In the genomic region with DNA sequence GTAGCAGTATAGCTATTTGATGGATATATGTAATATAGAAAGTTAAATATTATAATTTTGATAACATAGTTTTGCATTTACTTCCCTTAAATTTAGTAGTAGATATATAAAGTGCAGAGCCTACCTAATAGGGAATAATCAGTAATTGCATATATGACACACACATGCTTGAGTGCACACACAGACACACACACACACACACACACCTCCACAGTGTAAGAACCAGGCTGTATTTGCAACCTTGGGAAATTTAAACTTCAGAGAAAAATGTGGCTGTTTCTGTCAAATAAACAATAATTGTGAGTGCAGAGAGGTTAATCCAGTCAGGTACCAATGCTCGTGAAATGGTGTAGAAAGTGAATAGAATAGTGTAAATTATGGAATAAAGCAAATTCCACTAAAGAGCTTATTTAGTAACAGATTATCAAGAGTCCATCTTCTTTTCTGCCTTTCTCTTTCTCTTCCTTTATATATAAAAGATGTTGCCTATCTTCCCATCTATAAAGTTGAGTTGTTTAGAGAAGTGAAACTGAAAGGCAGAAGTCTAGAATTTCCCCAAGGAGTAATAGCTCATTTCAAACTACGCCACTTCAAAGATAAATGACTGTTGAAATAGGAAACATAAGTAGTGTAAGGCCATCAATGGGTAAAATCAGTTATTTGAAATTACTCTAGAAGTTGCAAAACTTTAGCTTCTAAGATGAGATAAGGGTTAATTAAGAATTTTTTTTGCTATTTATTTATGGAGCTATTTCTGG, we compare ENCODE assay signal across 1 cellular context.
A peak's percentile ranks its signal among the peaks of the same experiment; 100 is the strongest.
TF ChIP-seq lines count a peak whose summit lies in the region.

No MANE protein-coding gene starts in this region.

TF ChIP-seq in GM12878, 131 proteins besides CTCF, POLR2A, EP300 and RAD21 (continued from another document and continues in another):
- TF ChIP-seq, protein P1, sequence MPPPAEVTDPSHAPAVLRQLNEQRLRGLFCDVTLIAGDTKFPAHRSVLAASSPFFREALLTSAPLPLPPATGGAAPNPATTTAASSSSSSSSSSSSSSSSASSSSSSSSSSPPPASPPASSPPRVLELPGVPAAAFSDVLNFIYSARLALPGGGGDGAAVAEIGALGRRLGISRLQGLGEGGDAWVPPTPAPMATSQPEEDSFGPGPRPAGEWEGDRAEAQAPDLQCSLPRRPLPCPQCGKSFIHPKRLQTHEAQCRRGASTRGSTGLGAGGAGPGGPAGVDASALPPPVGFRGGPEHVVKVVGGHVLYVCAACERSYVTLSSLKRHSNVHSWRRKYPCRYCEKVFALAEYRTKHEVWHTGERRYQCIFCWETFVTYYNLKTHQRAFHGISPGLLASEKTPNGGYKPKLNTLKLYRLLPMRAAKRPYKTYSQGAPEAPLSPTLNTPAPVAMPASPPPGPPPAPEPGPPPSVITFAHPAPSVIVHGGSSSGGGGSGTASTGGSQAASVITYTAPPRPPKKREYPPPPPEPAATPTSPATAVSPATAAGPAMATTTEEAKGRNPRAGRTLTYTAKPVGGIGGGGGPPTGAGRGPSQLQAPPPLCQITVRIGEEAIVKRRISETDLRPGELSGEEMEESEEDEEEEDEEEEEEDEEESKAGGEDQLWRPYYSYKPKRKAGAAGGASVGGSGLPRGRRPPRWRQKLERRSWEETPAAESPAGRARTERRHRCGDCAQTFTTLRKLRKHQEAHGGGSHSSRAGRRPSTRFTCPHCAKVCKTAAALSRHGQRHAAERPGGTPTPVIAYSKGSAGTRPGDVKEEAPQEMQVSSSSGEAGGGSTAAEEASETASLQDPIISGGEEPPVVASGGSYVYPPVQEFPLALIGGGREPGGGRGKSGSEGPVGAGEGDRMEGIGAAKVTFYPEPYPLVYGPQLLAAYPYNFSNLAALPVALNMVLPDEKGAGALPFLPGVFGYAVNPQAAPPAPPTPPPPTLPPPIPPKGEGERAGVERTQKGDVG (CRISPR knock-in tag; IDR thresholded peaks at IDR 0.05) = no peak
- TF ChIP-seq SIX5 (IDR thresholded peaks at IDR 0.05; ENCODE audit: low read depth, low read length, severe bottlenecking) (no peak), ZSCAN29 (IDR thresholded peaks at IDR 0.05) (no peak), SPI1 (IDR thresholded peaks at IDR 0.05; ENCODE audit: borderline replicate concordance, insufficient read depth, low read depth, low read length) (peak; percentile 92), HCFC1 (IDR thresholded peaks at IDR 0.05; ENCODE audit: low read length) (no peak), RCOR1 (conservative IDR thresholded peaks at IDR 0.05; ENCODE audit: low read depth, low read length) (no peak), POU2F2 (IDR thresholded peaks at IDR 0.05; ENCODE audit: borderline replicate concordance, low read depth, low read length) (no peak), CBX5 (IDR thresholded peaks at IDR 0.05; ENCODE audit: low read depth) (0 out of 2 replicates have a peak, but pooled peaks have one; percentile 25), BRCA1 (IDR thresholded peaks at IDR 0.05; ENCODE audit: low read depth, low read length) (no peak), JUND (IDR thresholded peaks at IDR 0.05; ENCODE audit: low read depth, low read length) (no peak), SMC3 (IDR thresholded peaks at IDR 0.05; ENCODE audit: borderline replicate concordance, low read length) (no peak), FOXK2 (IDR thresholded peaks at IDR 0.05) (no peak), NR2C2 (IDR thresholded peaks at IDR 0.05; ENCODE audit: borderline replicate concordance, control insufficient read depth, insufficient read length, low read depth) (no peak), SUZ12 (IDR thresholded peaks at IDR 0.05; ENCODE audit: unreplicated experiment) (no peak), NR2F1 (conservative IDR thresholded peaks at IDR 0.05) (no peak; the same call in 1 of the 2 replicates), YBX1 (IDR thresholded peaks at IDR 0.05) (no peak), YY1 (IDR thresholded peaks at IDR 0.05; ENCODE audit: low read depth, low read length) (no peak), BCL11A (IDR thresholded peaks at IDR 0.05; ENCODE audit: low read depth, low read length) (peak; percentile 94), FOS (IDR thresholded peaks at IDR 0.05; ENCODE audit: borderline replicate concordance, extremely low read depth, insufficient read length) (no peak), CREM (IDR thresholded peaks at IDR 0.05; ENCODE audit: low read depth) (peak; percentile 71), BHLHE40 (IDR thresholded peaks at IDR 0.05; ENCODE audit: borderline replicate concordance in 1 of 2, low read depth in 2 of 2, low read length in 1 of 2) (peak in 1 of 2 experiments; percentile 28; a peak in 1 of 4 replicates), NFIC (IDR thresholded peaks at IDR 0.05; ENCODE audit: low read depth, low read length) (peak; percentile 94), TCF7 (IDR thresholded peaks at IDR 0.05; ENCODE audit: borderline replicate concordance) (peak; percentile 99), SREBF1 (IDR thresholded peaks at IDR 0.05; ENCODE audit: low read length) (no peak), RFX5 (IDR thresholded peaks at IDR 0.05; ENCODE audit: low read depth, low read length) (no peak)
- TF ChIP-seq, protein P2, sequence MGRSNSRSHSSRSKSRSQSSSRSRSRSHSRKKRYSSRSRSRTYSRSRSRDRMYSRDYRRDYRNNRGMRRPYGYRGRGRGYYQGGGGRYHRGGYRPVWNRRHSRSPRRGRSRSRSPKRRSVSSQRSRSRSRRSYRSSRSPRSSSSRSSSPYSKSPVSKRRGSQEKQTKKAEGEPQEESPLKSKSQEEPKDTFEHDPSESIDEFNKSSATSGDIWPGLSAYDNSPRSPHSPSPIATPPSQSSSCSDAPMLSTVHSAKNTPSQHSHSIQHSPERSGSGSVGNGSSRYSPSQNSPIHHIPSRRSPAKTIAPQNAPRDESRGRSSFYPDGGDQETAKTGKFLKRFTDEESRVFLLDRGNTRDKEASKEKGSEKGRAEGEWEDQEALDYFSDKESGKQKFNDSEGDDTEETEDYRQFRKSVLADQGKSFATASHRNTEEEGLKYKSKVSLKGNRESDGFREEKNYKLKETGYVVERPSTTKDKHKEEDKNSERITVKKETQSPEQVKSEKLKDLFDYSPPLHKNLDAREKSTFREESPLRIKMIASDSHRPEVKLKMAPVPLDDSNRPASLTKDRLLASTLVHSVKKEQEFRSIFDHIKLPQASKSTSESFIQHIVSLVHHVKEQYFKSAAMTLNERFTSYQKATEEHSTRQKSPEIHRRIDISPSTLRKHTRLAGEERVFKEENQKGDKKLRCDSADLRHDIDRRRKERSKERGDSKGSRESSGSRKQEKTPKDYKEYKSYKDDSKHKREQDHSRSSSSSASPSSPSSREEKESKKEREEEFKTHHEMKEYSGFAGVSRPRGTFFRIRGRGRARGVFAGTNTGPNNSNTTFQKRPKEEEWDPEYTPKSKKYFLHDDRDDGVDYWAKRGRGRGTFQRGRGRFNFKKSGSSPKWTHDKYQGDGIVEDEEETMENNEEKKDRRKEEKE (IDR thresholded peaks at IDR 0.05) = no peak
- TF ChIP-seq, protein P3, sequence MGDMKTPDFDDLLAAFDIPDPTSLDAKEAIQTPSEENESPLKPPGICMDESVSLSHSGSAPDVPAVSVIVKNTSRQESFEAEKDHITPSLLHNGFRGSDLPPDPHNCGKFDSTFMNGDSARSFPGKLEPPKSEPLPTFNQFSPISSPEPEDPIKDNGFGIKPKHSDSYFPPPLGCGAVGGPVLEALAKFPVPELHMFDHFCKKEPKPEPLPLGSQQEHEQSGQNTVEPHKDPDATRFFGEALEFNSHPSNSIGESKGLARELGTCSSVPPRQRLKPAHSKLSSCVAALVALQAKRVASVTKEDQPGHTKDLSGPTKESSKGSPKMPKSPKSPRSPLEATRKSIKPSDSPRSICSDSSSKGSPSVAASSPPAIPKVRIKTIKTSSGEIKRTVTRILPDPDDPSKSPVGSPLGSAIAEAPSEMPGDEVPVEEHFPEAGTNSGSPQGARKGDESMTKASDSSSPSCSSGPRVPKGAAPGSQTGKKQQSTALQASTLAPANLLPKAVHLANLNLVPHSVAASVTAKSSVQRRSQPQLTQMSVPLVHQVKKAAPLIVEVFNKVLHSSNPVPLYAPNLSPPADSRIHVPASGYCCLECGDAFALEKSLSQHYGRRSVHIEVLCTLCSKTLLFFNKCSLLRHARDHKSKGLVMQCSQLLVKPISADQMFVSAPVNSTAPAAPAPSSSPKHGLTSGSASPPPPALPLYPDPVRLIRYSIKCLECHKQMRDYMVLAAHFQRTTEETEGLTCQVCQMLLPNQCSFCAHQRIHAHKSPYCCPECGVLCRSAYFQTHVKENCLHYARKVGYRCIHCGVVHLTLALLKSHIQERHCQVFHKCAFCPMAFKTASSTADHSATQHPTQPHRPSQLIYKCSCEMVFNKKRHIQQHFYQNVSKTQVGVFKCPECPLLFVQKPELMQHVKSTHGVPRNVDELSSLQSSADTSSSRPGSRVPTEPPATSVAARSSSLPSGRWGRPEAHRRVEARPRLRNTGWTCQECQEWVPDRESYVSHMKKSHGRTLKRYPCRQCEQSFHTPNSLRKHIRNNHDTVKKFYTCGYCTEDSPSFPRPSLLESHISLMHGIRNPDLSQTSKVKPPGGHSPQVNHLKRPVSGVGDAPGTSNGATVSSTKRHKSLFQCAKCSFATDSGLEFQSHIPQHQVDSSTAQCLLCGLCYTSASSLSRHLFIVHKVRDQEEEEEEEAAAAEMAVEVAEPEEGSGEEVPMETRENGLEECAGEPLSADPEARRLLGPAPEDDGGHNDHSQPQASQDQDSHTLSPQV (IDR thresholded peaks at IDR 0.05) = no peak
- TF ChIP-seq, protein P4, sequence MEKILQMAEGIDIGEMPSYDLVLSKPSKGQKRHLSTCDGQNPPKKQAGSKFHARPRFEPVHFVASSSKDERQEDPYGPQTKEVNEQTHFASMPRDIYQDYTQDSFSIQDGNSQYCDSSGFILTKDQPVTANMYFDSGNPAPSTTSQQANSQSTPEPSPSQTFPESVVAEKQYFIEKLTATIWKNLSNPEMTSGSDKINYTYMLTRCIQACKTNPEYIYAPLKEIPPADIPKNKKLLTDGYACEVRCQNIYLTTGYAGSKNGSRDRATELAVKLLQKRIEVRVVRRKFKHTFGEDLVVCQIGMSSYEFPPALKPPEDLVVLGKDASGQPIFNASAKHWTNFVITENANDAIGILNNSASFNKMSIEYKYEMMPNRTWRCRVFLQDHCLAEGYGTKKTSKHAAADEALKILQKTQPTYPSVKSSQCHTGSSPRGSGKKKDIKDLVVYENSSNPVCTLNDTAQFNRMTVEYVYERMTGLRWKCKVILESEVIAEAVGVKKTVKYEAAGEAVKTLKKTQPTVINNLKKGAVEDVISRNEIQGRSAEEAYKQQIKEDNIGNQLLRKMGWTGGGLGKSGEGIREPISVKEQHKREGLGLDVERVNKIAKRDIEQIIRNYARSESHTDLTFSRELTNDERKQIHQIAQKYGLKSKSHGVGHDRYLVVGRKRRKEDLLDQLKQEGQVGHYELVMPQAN (conservative IDR thresholded peaks at IDR 0.05) = no peak
- TF ChIP-seq, protein P5, sequence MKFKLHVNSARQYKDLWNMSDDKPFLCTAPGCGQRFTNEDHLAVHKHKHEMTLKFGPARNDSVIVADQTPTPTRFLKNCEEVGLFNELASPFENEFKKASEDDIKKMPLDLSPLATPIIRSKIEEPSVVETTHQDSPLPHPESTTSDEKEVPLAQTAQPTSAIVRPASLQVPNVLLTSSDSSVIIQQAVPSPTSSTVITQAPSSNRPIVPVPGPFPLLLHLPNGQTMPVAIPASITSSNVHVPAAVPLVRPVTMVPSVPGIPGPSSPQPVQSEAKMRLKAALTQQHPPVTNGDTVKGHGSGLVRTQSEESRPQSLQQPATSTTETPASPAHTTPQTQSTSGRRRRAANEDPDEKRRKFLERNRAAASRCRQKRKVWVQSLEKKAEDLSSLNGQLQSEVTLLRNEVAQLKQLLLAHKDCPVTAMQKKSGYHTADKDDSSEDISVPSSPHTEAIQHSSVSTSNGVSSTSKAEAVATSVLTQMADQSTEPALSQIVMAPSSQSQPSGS (IDR thresholded peaks at IDR 0.05; ENCODE audit: low read length) = peak; percentile 82
- TF ChIP-seq, protein P6, sequence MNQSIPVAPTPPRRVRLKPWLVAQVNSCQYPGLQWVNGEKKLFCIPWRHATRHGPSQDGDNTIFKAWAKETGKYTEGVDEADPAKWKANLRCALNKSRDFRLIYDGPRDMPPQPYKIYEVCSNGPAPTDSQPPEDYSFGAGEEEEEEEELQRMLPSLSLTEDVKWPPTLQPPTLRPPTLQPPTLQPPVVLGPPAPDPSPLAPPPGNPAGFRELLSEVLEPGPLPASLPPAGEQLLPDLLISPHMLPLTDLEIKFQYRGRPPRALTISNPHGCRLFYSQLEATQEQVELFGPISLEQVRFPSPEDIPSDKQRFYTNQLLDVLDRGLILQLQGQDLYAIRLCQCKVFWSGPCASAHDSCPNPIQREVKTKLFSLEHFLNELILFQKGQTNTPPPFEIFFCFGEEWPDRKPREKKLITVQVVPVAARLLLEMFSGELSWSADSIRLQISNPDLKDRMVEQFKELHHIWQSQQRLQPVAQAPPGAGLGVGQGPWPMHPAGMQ (IDR thresholded peaks at IDR 0.05; ENCODE audit: borderline replicate concordance) = no peak
- TF ChIP-seq, protein P7, sequence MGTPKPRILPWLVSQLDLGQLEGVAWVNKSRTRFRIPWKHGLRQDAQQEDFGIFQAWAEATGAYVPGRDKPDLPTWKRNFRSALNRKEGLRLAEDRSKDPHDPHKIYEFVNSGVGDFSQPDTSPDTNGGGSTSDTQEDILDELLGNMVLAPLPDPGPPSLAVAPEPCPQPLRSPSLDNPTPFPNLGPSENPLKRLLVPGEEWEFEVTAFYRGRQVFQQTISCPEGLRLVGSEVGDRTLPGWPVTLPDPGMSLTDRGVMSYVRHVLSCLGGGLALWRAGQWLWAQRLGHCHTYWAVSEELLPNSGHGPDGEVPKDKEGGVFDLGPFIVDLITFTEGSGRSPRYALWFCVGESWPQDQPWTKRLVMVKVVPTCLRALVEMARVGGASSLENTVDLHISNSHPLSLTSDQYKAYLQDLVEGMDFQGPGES (IDR thresholded peaks at IDR 0.05) = no peak
- TF ChIP-seq, protein P8, sequence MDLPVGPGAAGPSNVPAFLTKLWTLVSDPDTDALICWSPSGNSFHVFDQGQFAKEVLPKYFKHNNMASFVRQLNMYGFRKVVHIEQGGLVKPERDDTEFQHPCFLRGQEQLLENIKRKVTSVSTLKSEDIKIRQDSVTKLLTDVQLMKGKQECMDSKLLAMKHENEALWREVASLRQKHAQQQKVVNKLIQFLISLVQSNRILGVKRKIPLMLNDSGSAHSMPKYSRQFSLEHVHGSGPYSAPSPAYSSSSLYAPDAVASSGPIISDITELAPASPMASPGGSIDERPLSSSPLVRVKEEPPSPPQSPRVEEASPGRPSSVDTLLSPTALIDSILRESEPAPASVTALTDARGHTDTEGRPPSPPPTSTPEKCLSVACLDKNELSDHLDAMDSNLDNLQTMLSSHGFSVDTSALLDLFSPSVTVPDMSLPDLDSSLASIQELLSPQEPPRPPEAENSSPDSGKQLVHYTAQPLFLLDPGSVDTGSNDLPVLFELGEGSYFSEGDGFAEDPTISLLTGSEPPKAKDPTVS (IDR thresholded peaks at IDR 0.05; ENCODE audit: low read depth, low read length) = no peak
- TF ChIP-seq, protein P9, sequence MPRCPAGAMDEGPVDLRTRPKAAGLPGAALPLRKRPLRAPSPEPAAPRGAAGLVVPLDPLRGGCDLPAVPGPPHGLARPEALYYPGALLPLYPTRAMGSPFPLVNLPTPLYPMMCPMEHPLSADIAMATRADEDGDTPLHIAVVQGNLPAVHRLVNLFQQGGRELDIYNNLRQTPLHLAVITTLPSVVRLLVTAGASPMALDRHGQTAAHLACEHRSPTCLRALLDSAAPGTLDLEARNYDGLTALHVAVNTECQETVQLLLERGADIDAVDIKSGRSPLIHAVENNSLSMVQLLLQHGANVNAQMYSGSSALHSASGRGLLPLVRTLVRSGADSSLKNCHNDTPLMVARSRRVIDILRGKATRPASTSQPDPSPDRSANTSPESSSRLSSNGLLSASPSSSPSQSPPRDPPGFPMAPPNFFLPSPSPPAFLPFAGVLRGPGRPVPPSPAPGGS (IDR thresholded peaks at IDR 0.05; ENCODE audit: borderline replicate concordance, insufficient read depth, low read depth, low read length, poor library complexity, severe bottlenecking) = peak; percentile 42
